Comparison of ENCODE assay signal across 8 cellular contexts in genomic region chr14:69696633-69697557, GRCh38.
A peak's percentile ranks its signal among the peaks of the same experiment; 100 is the strongest.
DNase-seq lines count a peak whose midpoint lies in the region; ATAC-seq and TF ChIP-seq lines count a peak whose summit lies in the region.

No MANE protein-coding gene starts in this region.

- peak; percentile 57 to 78 (median 64) for ATAC-seq in psoas muscle

- 69 to 76% (median 70%) methylated on average over 8 of the region's 8 CpGs for WGBS in psoas muscle, 3 donors

- peak overlapping the region in 1 of 2 donors; percentile 83 for H3K9ac ChIP-seq in colonic mucosa (ENCODE audit: low read depth in 2 of 2, low read length in 2 of 2)

- DNase-seq in DMS53 (lab: John Stamatoyannopoulos, UW) (peak; percentile 59), DMS53 treated with DMSO at 0.1 percent for 48 hours (lab: John Stamatoyannopoulos, UW; ENCODE audit: unreplicated experiment) (no peak), NCI-H774 (lab: John Stamatoyannopoulos, UW) (peak; percentile 42), colonic mucosa (no peak), psoas muscle (no peak), NCI-H82 (lab: John Stamatoyannopoulos, UW) (no peak), GM13976 (ENCODE audit: low spot score) (no peak), H4 (ENCODE audit: low spot score) (no peak)

- H3K27ac ChIP-seq in colonic mucosa (peak overlapping the region; percentile 88), psoas muscle (peak overlapping the region; percentile 47)

- H3K4me3 ChIP-seq in colonic mucosa = no peak overlapping the region
- no peak overlapping the region for H3K4me3 ChIP-seq in psoas muscle

- TF ChIP-seq CTCF in colonic mucosa (IDR thresholded peaks at IDR 0.05) = no peak
- no peak for TF ChIP-seq CTCF in psoas muscle (IDR thresholded peaks at IDR 0.05)
- TF ChIP-seq CTCF in GM13976 (IDR thresholded peaks at IDR 0.05; ENCODE audit: borderline replicate concordance, control extremely low read depth, extremely low read depth, insufficient read depth, missing control alignments) = no peak

- no peaks in the 10 kb centered on the region for H3K36me3 ChIP-seq in colonic mucosa
- no peaks in the 10 kb centered on the region for H3K36me3 ChIP-seq in psoas muscle (ENCODE audit: insufficient read depth in 1 of 2, low read depth in 1 of 2)

- H3K4me1 ChIP-seq in colonic mucosa (peaks cover 41% of the 10 kb centered on the region), psoas muscle (peaks cover 59% of the 10 kb centered on the region)

- H3K9me3 ChIP-seq in colonic mucosa (no peaks in the 10 kb centered on the region), psoas muscle (no peaks in the 10 kb centered on the region)

- H3K27me3 ChIP-seq in colonic mucosa = no peaks in the 10 kb centered on the region
- H3K27me3 ChIP-seq in psoas muscle (ENCODE audit: insufficient read depth in 3 of 3, low read length in 2 of 3) = no peaks in the 10 kb centered on the region

- in situ Hi-C loops in GM13976 (cut with MboI; ENCODE audit: low sequenced_read_pairs, unreplicated experiment) = no loop called here

- intact Hi-C loops in colonic mucosa (cut with DNase I) (no loop called here), psoas muscle (cut with DNase I) (no loop called here)

Comparison
In these comparisons a context has a peak if more than half of its experiments do, and no peak if none do; other contexts are left out.
1. DNase-seq: peak in DMS53 (single experiment) and NCI-H774 (single experiment); none in DMS53 treated with DMSO at 0.1 percent for 48 hours (single experiment), colonic mucosa (single experiment), psoas muscle (0 of 2), NCI-H82 (single experiment), GM13976 (single experiment) and H4 (single experiment).